8 cellular contexts compared by ENCODE assay signal in genomic region chr2:204072443-204073324, GRCh38.
DNase-seq lines count a peak whose midpoint lies in the region; ATAC-seq and TF ChIP-seq lines count a peak whose summit lies in the region.

No MANE protein-coding gene starts in this region.

- no peaks in the 10 kb centered on the region for H3K27me3 ChIP-seq in SJCRH30

- no peaks in the 10 kb centered on the region for H3K9me3 Mint-ChIP-seq in Calu3 (ENCODE audit: low read depth, unreplicated experiment)
- no peaks in the 10 kb centered on the region for H3K9me3 Mint-ChIP-seq in activated naive CD4-positive, alpha-beta T cell treated with anti-CD3 and anti-CD28 coated beads, Interleukin-2, amount 10 ng/mL, durations not matched to agents 7 days and 5 days

- no peak overlapping the region for H3K27ac ChIP-seq in SJCRH30

- no peaks in the 10 kb centered on the region for H3K4me1 Mint-ChIP-seq in Calu3 (ENCODE audit: low read depth, unreplicated experiment)
- no peaks in the 10 kb centered on the region for H3K4me1 Mint-ChIP-seq in activated naive CD4-positive, alpha-beta T cell treated with anti-CD3 and anti-CD28 coated beads, Interleukin-2, amount 10 ng/mL, durations not matched to agents 7 days and 5 days

- CTCF ChIA-PET in Calu3 (lab: Charles Lee) = interaction anchor here (0.6 to 1.3 kb wide), 4 partner anchors 28 to 559 kb away, joined by 4 to 6 read pairs (median 4); no protein-coding TSS in a partner anchor
- CTCF ChIA-PET in activated naive CD4-positive, alpha-beta T cell treated with anti-CD3 and anti-CD28 coated beads, Interleukin-2, amount 10 ng/mL, durations not matched to agents 7 days and 5 days (lab: Charles Lee) = interaction anchor here (0.6 to 5.8 kb wide), 20 partner anchors 8 to 619 kb away, joined by 3 to 55 read pairs (median 4); no protein-coding TSS in a partner anchor

- no peaks in the 10 kb centered on the region for H3K9me3 ChIP-seq in SJCRH30 (replicated peaks)

- H3K27ac Mint-ChIP-seq in Calu3 (ENCODE audit: unreplicated experiment) = no peak overlapping the region
- H3K27ac Mint-ChIP-seq in activated naive CD4-positive, alpha-beta T cell treated with anti-CD3 and anti-CD28 coated beads, Interleukin-2, amount 10 ng/mL, durations not matched to agents 7 days and 5 days = no peak overlapping the region

- H3K4me3 Mint-ChIP-seq in Calu3 (ENCODE audit: low read depth, unreplicated experiment) = no peak overlapping the region
- no peak overlapping the region for H3K4me3 Mint-ChIP-seq in activated naive CD4-positive, alpha-beta T cell treated with anti-CD3 and anti-CD28 coated beads, Interleukin-2, amount 10 ng/mL, durations not matched to agents 7 days and 5 days

- intact Hi-C loops in Calu3 (cut with micrococcal nuclease; ENCODE audit: unreplicated experiment) (no loop called here), Right ventricle myocardium superior (cut with DNase I) (no loop called here)

- no peaks in the 10 kb centered on the region for H3K4me1 ChIP-seq in SJCRH30

- BruUV-seq in Calu3 (replicated peaks; lab: Mats Ljungman, UMichigan) = no TSS peak

- H3K27me3 Mint-ChIP-seq in Calu3 (ENCODE audit: unreplicated experiment) = peaks cover 74% of the 10 kb centered on the region
- peaks cover 5% of the 10 kb centered on the region for H3K27me3 Mint-ChIP-seq in activated naive CD4-positive, alpha-beta T cell treated with anti-CD3 and anti-CD28 coated beads, Interleukin-2, amount 10 ng/mL, durations not matched to agents 7 days and 5 days

- no peak overlapping the region for H3K4me3 ChIP-seq in SJCRH30

- no peaks in the 10 kb centered on the region for H3K36me3 ChIP-seq in SJCRH30

- DNase-seq in Calu3 (peak; percentile 59), SJCRH30 (peak; percentile 27 to 61), left kidney (ENCODE audit: low read depth, low spot score) (peak; percentile 67), NCI-H2081 (lab: John Stamatoyannopoulos, UW) (no peak), Right ventricle myocardium superior (no peak)
- DNase-seq in activated naive CD4-positive, alpha-beta T cell treated with anti-CD3 and anti-CD28 coated beads, Interleukin-2, amount 10 ng/mL, durations not matched to agents 7 days and 5 days = peak; percentile 81
- peak; percentile 4 to 35 for DNase-seq in stimulated activated CD8-positive, alpha-beta memory T cell treated with anti-CD3 and anti-CD28 coated beads, Interleukin-4, amount 100 ng/mL, for 4 hours (ENCODE audit: low read depth in 2 of 2, low spot score in 1 of 2)

- peak; percentile 64 for TF ChIP-seq CTCF in Calu3 (IDR thresholded peaks at IDR 0.05; ENCODE audit: unreplicated experiment)

- ATAC-seq in GM21619 (IDR thresholded peaks at IDR 0.05; ENCODE audit: unreplicated experiment) (peak; percentile 73), Right ventricle myocardium superior (ENCODE audit: poor library complexity) (no peak)

- H3K36me3 Mint-ChIP-seq in Calu3 (ENCODE audit: insufficient read depth, unreplicated experiment) = no peaks in the 10 kb centered on the region
- no peaks in the 10 kb centered on the region for H3K36me3 Mint-ChIP-seq in activated naive CD4-positive, alpha-beta T cell treated with anti-CD3 and anti-CD28 coated beads, Interleukin-2, amount 10 ng/mL, durations not matched to agents 7 days and 5 days

Comparison
In these comparisons a context has a peak if more than half of its experiments do, and no peak if none do; other contexts are left out.
1. DNase-seq: peak in Calu3 (single experiment), SJCRH30 (2 of 2), activated naive CD4-positive, alpha-beta T cell treated with anti-CD3 and anti-CD28 coated beads, Interleukin-2, amount 10 ng/mL, durations not matched to agents 7 days and 5 days (single experiment), left kidney (single experiment) and stimulated activated CD8-positive, alpha-beta memory T cell treated with anti-CD3 and anti-CD28 coated beads, Interleukin-4, amount 100 ng/mL, for 4 hours (2 of 2); none in NCI-H2081 (0 of 2) and Right ventricle myocardium superior (single experiment).